Comparison of ENCODE assay signal across 8 cellular contexts in genomic region chr19:40603719-40604646, GRCh38. TPM values are rescaled to one million over a fixed set of nuclear protein-coding genes. Genes with fewer than 3 reads are reported as not detected.
A peak's percentile ranks its signal among the peaks of the same experiment; 100 is the strongest.
DNase-seq lines count a peak whose midpoint lies in the region; ATAC-seq and TF ChIP-seq lines count a peak whose summit lies in the region.

No MANE protein-coding gene starts in this region.

- H3K4me3 ChIP-seq in HFF-Myc (replicated peaks; ENCODE audit: low read depth, low read length) = peak overlapping the region; percentile 63
- H3K4me3 ChIP-seq in ovary = peak overlapping the region; percentile 60
- peak overlapping the region; percentile 91 for H3K4me3 ChIP-seq in thoracic aorta

- H3K4me1 Mint-ChIP-seq in activated naive CD8-positive, alpha-beta T cell (ENCODE audit: low read depth) = peaks cover 53% of the 10 kb centered on the region

- H3K36me3 ChIP-seq in ovary = no peaks in the 10 kb centered on the region
- no peaks in the 10 kb centered on the region for H3K36me3 ChIP-seq in thoracic aorta

- peak; percentile 9 for TF ChIP-seq EP300 in ovary (IDR thresholded peaks at IDR 0.05)

- no peaks in the 10 kb centered on the region for H3K9me3 Mint-ChIP-seq in activated naive CD8-positive, alpha-beta T cell (ENCODE audit: low read depth)

- peak overlapping the region; percentile 73 for H3K27ac Mint-ChIP-seq in activated naive CD8-positive, alpha-beta T cell

- peak; percentile 45 for ATAC-seq in thoracic aorta (ENCODE audit: insufficient number of reproducible peaks, low FRiP score, low read depth)

- H3K36me3 Mint-ChIP-seq in activated naive CD8-positive, alpha-beta T cell = no peaks in the 10 kb centered on the region

- DNase-seq in GF-D8 (lab: John Stamatoyannopoulos, UW) (peak; percentile 87), HFF-Myc (ENCODE audit: extremely low read depth, low read depth) (peak; percentile 93), NCI-H1092 (lab: John Stamatoyannopoulos, UW) (peak; percentile 40), SKM-1 (lab: John Stamatoyannopoulos, UW; ENCODE audit: unreplicated experiment) (peak; percentile 93), head of caudate nucleus (peak; percentile 75 to 96 (median 90)), ovary (peak; percentile 98 to 99 (median 99)), thoracic aorta (ENCODE audit: low spot score) (peak; percentile 97)

- peaks cover 8% of the 10 kb centered on the region for H3K27me3 Mint-ChIP-seq in activated naive CD8-positive, alpha-beta T cell

- no peak for TF ChIP-seq CTCF in HFF-Myc (IDR thresholded peaks at IDR 0.05; ENCODE audit: low read depth, low read length, missing control alignments)
- TF ChIP-seq CTCF in ovary (IDR thresholded peaks at IDR 0.05) = peak in 1 of 3 donors; percentile 28
- TF ChIP-seq CTCF in thoracic aorta (IDR thresholded peaks at IDR 0.05) = no peak

- H3K9me3 ChIP-seq in ovary = no peaks in the 10 kb centered on the region
- no peaks in the 10 kb centered on the region for H3K9me3 ChIP-seq in thoracic aorta

- H3K4me1 ChIP-seq in ovary (ENCODE audit: insufficient read depth) = peaks cover 13% of the 10 kb centered on the region
- peaks cover 33 to 54% of the 10 kb centered on the region in 2 donors for H3K4me1 ChIP-seq in thoracic aorta (ENCODE audit: control insufficient read depth in 1 of 2, low read depth in 2 of 2)

- peak overlapping the region; percentile 87 to 92 for H3K27ac ChIP-seq in ovary
- peak overlapping the region; percentile 88 to 97 for H3K27ac ChIP-seq in thoracic aorta

- H3K27me3 ChIP-seq in ovary (no peaks in the 10 kb centered on the region), thoracic aorta (replicated peaks; ENCODE audit: insufficient read depth) (no peaks in the 10 kb centered on the region)

- intact Hi-C loops in head of caudate nucleus (cut with DNase I) (no loop called here), ovary (cut with DNase I) (loop anchor here in 3 of 4 donors (5.0 to 10.0 kb wide), 2 partner anchors 139 to 182 kb away; partner anchors contain the start of genes BLVRB (in 2 of the 3) and SPTBN4 (in 2 of the 3))

- 3 to 4% (median 3%) methylated on average over 49 to 51 of the region's 51 CpGs for WGBS in ovary, 3 donors

- TF ChIP-seq POLR2A in ovary (IDR thresholded peaks at IDR 0.05) = no peak

- peak overlapping the region; percentile 83 for H3K4me3 Mint-ChIP-seq in activated naive CD8-positive, alpha-beta T cell

RNA-seq across cellular contexts. Expression of gene LTBP4, which starts 2.8 kb away (rescaled TPM):
- 100 to 1,000 TPM; 214 to 840 (median 547) TPM for total RNA-seq in ovary
- polyA plus RNA-seq in ovary = 100 to 1,000 TPM; 152 to 488 TPM
- total RNA-seq in thoracic aorta = 100 to 1,000 TPM; 687 to 905 TPM

RNA-seq across cellular contexts. Expression of gene SHKBP1, which starts 27.3 kb away (rescaled TPM):
- total RNA-seq in ovary (10 to 100 TPM; 23.4 to 48.7 (median 33.8) TPM), thoracic aorta (10 to 100 TPM; 36.0 to 78.4 TPM)
- polyA plus RNA-seq in ovary = 10 to 100 TPM; 16.3 to 34.8 TPM

Comparison
In these comparisons a context has a peak if more than half of its experiments do, and no peak if none do; other contexts are left out.
1. Peak in every context shown above with its lines: DNase-seq, ATAC-seq, H3K4me3 ChIP-seq and H3K27ac ChIP-seq.
2. DNase-seq: peak in every context shown above with its lines; median percentile 99 in ovary; 97 in thoracic aorta; 93 in HFF-Myc; 93 in SKM-1; 90 in head of caudate nucleus; 87 in GF-D8; 40 in NCI-H1092.